ENCODE assay signal across 10 cellular contexts in genomic region chr17:82215972-82216300, GRCh38. TPM values are rescaled to one million over a fixed set of nuclear protein-coding genes. Genes with fewer than 3 reads are reported as not detected.
DNase-seq lines count a peak whose midpoint lies in the region; ATAC-seq, FAIRE-seq and TF ChIP-seq lines count a peak whose summit lies in the region.
"Had no signal": no experiment of that assay in that cellular context is flagged by ENCODE, and none has a peak within 500 bp of the region (broad histone marks: within the 10 kb centered on the region; RNA-seq: fewer than 3 reads in every experiment).

No MANE protein-coding gene starts in this region.

- H3K18ac ChIP-seq in IMR-90 (ENCODE audit: low read depth, low read length), result peak overlapping the region; percentile 99; the same call in 1 of the 2 replicates

- H3K4me1 ChIP-seq in A549 (peaks cover 63% of the 10 kb centered on the region), IMR-90 (ENCODE audit: control insufficient read depth, insufficient read depth, low read length) (peaks cover 47% of the 10 kb centered on the region), colonic mucosa (peaks cover 9% of the 10 kb centered on the region)

- CTCF ChIA-PET in A549 (lab: Yijun Ruan, JAX) (interaction anchor here (1.1 to 4.8 kb wide), 6 partner anchors 10 to 186 kb away, joined by 3 to 38 read pairs (median 6); partner anchors contain the start of gene SLC16A3), IMR-90 (lab: Yijun Ruan, JAX) (interaction anchor here (1.6 kb wide), 1 partner anchor 10 kb away, joined by 5 read pairs; no protein-coding TSS in a partner anchor)

- peak overlapping the region; percentile 100 for H3K14ac ChIP-seq in IMR-90 (replicated peaks; ENCODE audit: low read depth, low read length)

- H3K9ac ChIP-seq in IMR-90 (ENCODE audit: low read depth, low read length), result peak overlapping the region; percentile 85; the same call in 1 of the 2 replicates
- H3K9ac ChIP-seq in colonic mucosa (ENCODE audit: low read depth in 2 of 2, low read length in 2 of 2), result peak overlapping the region in 1 of 2 donors; percentile 42

- ATAC-seq in A549 (no peak), IMR-90 (ENCODE audit: low read depth) (no peak), HG02973 (IDR thresholded peaks at IDR 0.05; ENCODE audit: unreplicated experiment) (no peak), GM19351 (IDR thresholded peaks at IDR 0.05; ENCODE audit: unreplicated experiment) (no peak)

- peak overlapping the region; percentile 15 to 50 (median 35) for H3K4me3 Mint-ChIP-seq in nephron

- no TSS peak for BruUV-seq in IMR-90 (replicated peaks; lab: Mats Ljungman, UMichigan)

- WGBS in A549 (ENCODE audit: missing lambda C conversion rate), result 97% methylated on average over 11 of the region's 12 CpGs
- 89% methylated on average over 12 of the region's 12 CpGs; no CpG with 5 or more reads in 1 of the 2 experiments for WGBS in IMR-90 (ENCODE audit: extremely low coverage in 2 of 2, insufficient read length in 1 of 2), 2 experiments

- peak overlapping the region; percentile 99; the same call in 1 of the 2 replicates for H4K5ac ChIP-seq in IMR-90 (ENCODE audit: low read depth, low read length)

- no peaks in the 10 kb centered on the region for H3K27me3 Mint-ChIP-seq in nephron (ENCODE audit: low read depth)

- peaks cover 29 to 79% of the 10 kb centered on the region in 2 experiments; a peak in 3 of 4 replicates for H3K79me1 ChIP-seq in IMR-90 (ENCODE audit: low read depth in 1 of 2, low read length in 2 of 2)

- H2AK5ac ChIP-seq in IMR-90 (ENCODE audit: low read depth, low read length), result peak overlapping the region; percentile 100

- POLR2A ChIA-PET in A549 (lab: Yijun Ruan, JAX), result interaction anchor here (1.4 kb wide), 1 partner anchor 10 kb away, joined by 5 read pairs; no protein-coding TSS in a partner anchor
- POLR2A ChIA-PET in IMR-90 (lab: Charles Lee; ENCODE audit: unreplicated experiment), result no interaction called here

- in situ Hi-C loops in IMR-90 (cut with MboI; ENCODE audit: low sequenced_read_pairs), result no loop called here

- H3K56ac ChIP-seq in IMR-90 (ENCODE audit: extremely low read depth, insufficient read depth, low read length), result no peak overlapping the region

- H4K20me1 ChIP-seq in IMR-90 (ENCODE audit: insufficient read depth, low read length), result no peaks in the 10 kb centered on the region

- peak overlapping the region; percentile 63 for H3K4me2 ChIP-seq in A549
- H3K4me2 ChIP-seq in IMR-90 (ENCODE audit: low read depth, low read length), result no peak overlapping the region

- H3K23ac ChIP-seq in IMR-90 (ENCODE audit: low read depth, low read length), result peak overlapping the region; percentile 100; the same call in 1 of the 2 replicates

- H3K9me3 Mint-ChIP-seq in nephron, result no peaks in the 10 kb centered on the region

- peak overlapping the region; percentile 100 for H4K91ac ChIP-seq in IMR-90 (ENCODE audit: insufficient read depth, low read depth, low read length)

- peak overlapping the region; percentile 80 for H2AFZ ChIP-seq in IMR-90 (replicated peaks; ENCODE audit: low read length, poor library complexity)

- DNase-seq in A549 (ENCODE audit: low read depth in 1 of 2, low spot score in 1 of 2), result no peak
- no peak for DNase-seq in IMR-90
- no peak for DNase-seq in colonic mucosa
- no peak for DNase-seq in NCI-H146 treated with DMSO at 0.1 percent for 48 hours (lab: John Stamatoyannopoulos, UW; ENCODE audit: unreplicated experiment)
- no peak for DNase-seq in NCI-H524 treated with DMSO at 0.1 percent for 48 hours (lab: John Stamatoyannopoulos, UW)
- DNase-seq: COR-L47 had no signal

- H2AK9ac ChIP-seq in IMR-90 (replicated peaks; ENCODE audit: low read depth, low read length, poor library complexity), result peak overlapping the region; percentile 100

- H3K4ac ChIP-seq in IMR-90 (ENCODE audit: low read depth, low read length), result peak overlapping the region; percentile 100

- TF ChIP-seq EP300 in A549 (IDR thresholded peaks at IDR 0.05), result no peak

- no peaks in the 10 kb centered on the region for H3K36me3 ChIP-seq in IMR-90 (ENCODE audit: control insufficient read depth, insufficient read depth, low read length)
- no peaks in the 10 kb centered on the region for H3K36me3 ChIP-seq in colonic mucosa

- TF ChIP-seq RAD21 in A549 (conservative IDR thresholded peaks at IDR 0.05 in 1 of 2, IDR thresholded peaks at IDR 0.05 in 1 of 2) (no peak), IMR-90 (IDR thresholded peaks at IDR 0.05; ENCODE audit: low read length) (no peak)

- FAIRE-seq in A549 (lab: Jason Lieb, UNC), result no peak
- FAIRE-seq: bronchial epithelial cell had no signal

- peak overlapping the region; percentile 100 for H2BK120ac ChIP-seq in IMR-90 (ENCODE audit: low read depth, low read length)

- TF ChIP-seq CTCF in A549 (IDR thresholded peaks at IDR 0.05) (no peak), IMR-90 (conservative IDR thresholded peaks at IDR 0.05; ENCODE audit: low read depth, low read length) (no peak), colonic mucosa (IDR thresholded peaks at IDR 0.05) (no peak), nephron (IDR thresholded peaks at IDR 0.05; ENCODE audit: unreplicated experiment in 3 of 3) (no peak)

- H3K4me1 Mint-ChIP-seq in nephron, result no peaks in the 10 kb centered on the region

- H3K27ac ChIP-seq in A549, result peak overlapping the region; percentile 96
- H3K27ac ChIP-seq in IMR-90 (ENCODE audit: insufficient read depth, low read length), result peak overlapping the region; percentile 100
- H3K27ac ChIP-seq in colonic mucosa, result peak overlapping the region; percentile 73

- no peak for TF ChIP-seq POLR2A in A549 (IDR thresholded peaks at IDR 0.05; ENCODE audit: low read length)
- TF ChIP-seq POLR2A in IMR-90 (IDR thresholded peaks at IDR 0.05; ENCODE audit: low read depth, low read length), result no peak

- H3K27ac Mint-ChIP-seq in nephron, result no peak overlapping the region

- H4K8ac ChIP-seq in IMR-90 (ENCODE audit: low read depth in 2 of 2, low read length in 2 of 2), result peak overlapping the region; percentile 98 to 100

- H2BK5ac ChIP-seq in IMR-90 (ENCODE audit: low read depth, low read length, poor library complexity, severe bottlenecking), result peak overlapping the region; percentile 100

- peak overlapping the region; percentile 100 for H2BK20ac ChIP-seq in IMR-90 (ENCODE audit: low read depth, low read length)

- no peaks in the 10 kb centered on the region for H3K36me3 Mint-ChIP-seq in nephron (ENCODE audit: low read depth)

- intact Hi-C loops in IMR-90 (cut with micrococcal nuclease) (loop anchor here (2.0 kb wide), 1 partner anchor 15 kb away; no protein-coding TSS in a partner anchor), colonic mucosa (cut with DNase I) (no loop called here)

- H3K27me3 ChIP-seq in IMR-90 (ENCODE audit: control insufficient read depth, insufficient read depth, low read length) (no peaks in the 10 kb centered on the region), colonic mucosa (no peaks in the 10 kb centered on the region)

- H3K9me1 ChIP-seq in IMR-90 (ENCODE audit: insufficient read depth, low read length), result peaks cover 37% of the 10 kb centered on the region

- peak overlapping the region; percentile 100 for H2BK15ac ChIP-seq in IMR-90 (ENCODE audit: low read depth, low read length)

- dilution Hi-C loops in IMR-90 (cut with HindIII; ENCODE audit: low sequenced_read_pairs, unreplicated experiment), result no loop called here

- no peaks in the 10 kb centered on the region for H3K9me3 ChIP-seq in A549
- no peaks in the 10 kb centered on the region for H3K9me3 ChIP-seq in IMR-90 (ENCODE audit: control insufficient read depth, insufficient read depth, low read length)
- no peaks in the 10 kb centered on the region for H3K9me3 ChIP-seq in colonic mucosa

- no peak overlapping the region for H3K4me3 ChIP-seq in A549
- H3K4me3 ChIP-seq in IMR-90 (ENCODE audit: insufficient read depth, low read depth, low read length), result no peak overlapping the region
- H3K4me3 ChIP-seq in colonic mucosa, result no peak overlapping the region

TF ChIP-seq in IMR-90, 13 proteins besides CTCF, POLR2A, EP300 and RAD21 (continues in another document):
- no peak for TF ChIP-seq CHD1 (IDR thresholded peaks at IDR 0.05; ENCODE audit: low read depth, low read length)
- no peak for TF ChIP-seq FOS (IDR thresholded peaks at IDR 0.05; ENCODE audit: low read depth, low read length)
- TF ChIP-seq MAZ (IDR thresholded peaks at IDR 0.05; ENCODE audit: borderline replicate concordance, low read depth, low read length), result no peak
- TF ChIP-seq MXI1 (IDR thresholded peaks at IDR 0.05; ENCODE audit: borderline replicate concordance, low read depth, low read length), result no peak

RNA-seq across cellular contexts. Expression of gene CCDC57, which starts 3.3 kb away (rescaled TPM):
- 16.6 and 18.5 TPM in 2 replicates for polyA plus RNA-seq in A549 (2011; rRNA removed)
- 24.3 and 29.0 TPM in 2 replicates for polyA plus RNA-seq in A549 (2012; cell fraction: cytosol; rRNA removed)
- polyA plus RNA-seq in A549 (2012; cell fraction: nucleus; rRNA removed), result 200 and 241 TPM in 2 replicates
- polyA plus RNA-seq in A549 (2017; fragmentation: RNase III; extraction: RNeasy Plus Mini Kit Qiagen cat#74134 plus additional on column Dnase treatment), result 18.2 to 22.1 TPM (median 18.9 TPM) in 3 replicates
- 22.3 and 26.3 TPM in 2 replicates for polyA minus RNA-seq in A549 (2011; rRNA and poly(A)+ RNA removed)
- 6.9 and 7.3 TPM in 2 replicates for total RNA-seq in IMR-90 (2012; rRNA removed)
- polyA plus RNA-seq in IMR-90 (2012; rRNA removed), result 31.3 and 32.4 TPM in 2 replicates
- 5.1 and 6.2 TPM in 2 replicates for polyA plus RNA-seq in IMR-90 (2012; cell fraction: cytosol; rRNA removed)
- 259 and 322 TPM in 2 replicates for polyA plus RNA-seq in IMR-90 (2012; cell fraction: nucleus; rRNA removed; ENCODE audit: low replicate concordance)
- 10 to 100 TPM; 24.5 to 46.1 TPM for total RNA-seq in colonic mucosa

RNA-seq across cellular contexts. Expression of gene SLC16A3, which starts 12.9 kb away (rescaled TPM):
- 28.6 and 40.0 TPM in 2 replicates for polyA plus RNA-seq in A549 (2011; rRNA removed)
- polyA plus RNA-seq in A549 (2012; cell fraction: cytosol; rRNA removed), result 53.6 and 113 TPM in 2 replicates
- 108 and 156 TPM in 2 replicates for polyA plus RNA-seq in A549 (2012; cell fraction: nucleus; rRNA removed)
- polyA plus RNA-seq in A549 (2017; fragmentation: RNase III; extraction: RNeasy Plus Mini Kit Qiagen cat#74134 plus additional on column Dnase treatment), result 77.9 to 97.7 TPM (median 90.9 TPM) in 3 replicates
- polyA minus RNA-seq in A549 (2011; rRNA and poly(A)+ RNA removed), result 31.5 TPM in 2 replicates
- total RNA-seq in IMR-90 (2012; rRNA removed), result 49.1 and 49.7 TPM in 2 replicates
- 181 and 204 TPM in 2 replicates for polyA plus RNA-seq in IMR-90 (2012; rRNA removed)
- 128 and 499 TPM in 2 replicates for polyA plus RNA-seq in IMR-90 (2012; cell fraction: cytosol; rRNA removed)
- polyA plus RNA-seq in IMR-90 (2012; cell fraction: nucleus; rRNA removed; ENCODE audit: low replicate concordance), result 77.3 and 325 TPM in 2 replicates
- total RNA-seq in colonic mucosa, result 100 to 1,000 TPM; 148 to 298 TPM

RNA-seq across cellular contexts. Expression of gene CSNK1D, which starts 57.6 kb away (rescaled TPM):
- polyA plus RNA-seq in A549 (2011; rRNA removed), result 130 and 139 TPM in 2 replicates
- polyA plus RNA-seq in A549 (2012; cell fraction: cytosol; rRNA removed), result 182 and 192 TPM in 2 replicates
- 734 and 786 TPM in 2 replicates for polyA plus RNA-seq in A549 (2012; cell fraction: nucleus; rRNA removed)
- polyA plus RNA-seq in A549 (2017; fragmentation: RNase III; extraction: RNeasy Plus Mini Kit Qiagen cat#74134 plus additional on column Dnase treatment), result 151 to 173 TPM (median 163 TPM) in 3 replicates
- 105 and 128 TPM in 2 replicates for polyA minus RNA-seq in A549 (2011; rRNA and poly(A)+ RNA removed)
- total RNA-seq in IMR-90 (2012; rRNA removed), result 38.3 and 47.1 TPM in 2 replicates
- polyA plus RNA-seq in IMR-90 (2012; rRNA removed), result 144 and 186 TPM in 2 replicates
- 131 and 159 TPM in 2 replicates for polyA plus RNA-seq in IMR-90 (2012; cell fraction: cytosol; rRNA removed)
- polyA plus RNA-seq in IMR-90 (2012; cell fraction: nucleus; rRNA removed; ENCODE audit: low replicate concordance), result 373 and 817 TPM in 2 replicates
- total RNA-seq in colonic mucosa, result 100 to 1,000 TPM; 136 to 138 TPM
